ENCODE assay signal across 18 cellular contexts in genomic region chr16:89466920-89467319, GRCh38.
"Had no signal": no experiment of that assay in that cellular context is flagged by ENCODE, and none has a peak within 500 bp of the region (broad histone marks: within the 10 kb centered on the region; RNA-seq: fewer than 3 reads in every experiment).

No MANE protein-coding gene starts in this region.

- H3K9ac ChIP-seq: parathyroid adenoma had no signal

- H2AFZ ChIP-seq: parathyroid adenoma had no signal

- H3K27me3 Mint-ChIP-seq: activated CD4-positive, alpha-beta memory T cell treated with anti-CD3 and anti-CD28 coated beads, Interleukin-2, amount 10 ng/mL, durations not matched to agents 7 days and 5 days; stimulated activated naive B cell treated with anti-CD40 and anti-IgM and Interleukin-4, amounts not matched to agents 10 μg/mL and 1 μg/mL and 100 μg/mL, for 72 hours had no signal

- H3K4me3 ChIP-seq: colonic mucosa, gastroesophageal sphincter, SJCRH30, suprapubic skin, upper lobe of left lung had no signal

- DNase-seq: activated CD4-positive, alpha-beta memory T cell treated with anti-CD3 and anti-CD28 coated beads, Interleukin-2, amount 10 ng/mL, durations not matched to agents 7 days and 5 days; activated CD4-positive, alpha-beta T cell treated with anti-CD3 and anti-CD28 coated beads for 1 hour; activated CD8-positive, alpha-beta memory T cell treated with anti-CD3 and anti-CD28 coated beads, Interleukin-2, amount 50 U/mL, for 48 hours; colonic mucosa; effector CD8-positive, alpha-beta T cell; kidney; left ventricle myocardium superior; mesenchymal stem cell; retina; SJCRH30; small intestine; stimulated activated naive B cell treated with anti-CD40 and anti-IgM and Interleukin-4, amounts not matched to agents 10 μg/mL and 1 μg/mL and 100 μg/mL, for 72 hours; SW 1271; upper lobe of left lung had no signal

- H3K4me1 ChIP-seq: SJCRH30 had no signal

- H3K27me3 ChIP-seq: colonic mucosa, gastroesophageal sphincter, SJCRH30, suprapubic skin, upper lobe of left lung had no signal

- H3K4me3 Mint-ChIP-seq: activated CD4-positive, alpha-beta memory T cell treated with anti-CD3 and anti-CD28 coated beads, Interleukin-2, amount 10 ng/mL, durations not matched to agents 7 days and 5 days; stimulated activated naive B cell treated with anti-CD40 and anti-IgM and Interleukin-4, amounts not matched to agents 10 μg/mL and 1 μg/mL and 100 μg/mL, for 72 hours had no signal

- ATAC-seq: gastroesophageal sphincter; left ventricle myocardium superior; stimulated activated naive B cell treated with anti-CD40 and anti-IgM and Interleukin-4, amounts not matched to agents 10 μg/mL and 1 μg/mL and 100 μg/mL, for 72 hours had no signal

- H3K9me3 ChIP-seq: colonic mucosa, gastroesophageal sphincter, SJCRH30, suprapubic skin, upper lobe of left lung had no signal

- H3K9me3 Mint-ChIP-seq: activated CD4-positive, alpha-beta memory T cell treated with anti-CD3 and anti-CD28 coated beads, Interleukin-2, amount 10 ng/mL, durations not matched to agents 7 days and 5 days; stimulated activated naive B cell treated with anti-CD40 and anti-IgM and Interleukin-4, amounts not matched to agents 10 μg/mL and 1 μg/mL and 100 μg/mL, for 72 hours had no signal

- H3K27ac Mint-ChIP-seq: activated CD4-positive, alpha-beta memory T cell treated with anti-CD3 and anti-CD28 coated beads, Interleukin-2, amount 10 ng/mL, durations not matched to agents 7 days and 5 days; stimulated activated naive B cell treated with anti-CD40 and anti-IgM and Interleukin-4, amounts not matched to agents 10 μg/mL and 1 μg/mL and 100 μg/mL, for 72 hours had no signal

- H3K27ac ChIP-seq: colonic mucosa, epithelial cell of prostate, gastroesophageal sphincter, parathyroid adenoma, SJCRH30, suprapubic skin, upper lobe of left lung had no signal

- H3K36me3 ChIP-seq: colonic mucosa, gastroesophageal sphincter, suprapubic skin, upper lobe of left lung had no signal
